26 cellular contexts compared by ENCODE assay signal in the genomic region with DNA sequence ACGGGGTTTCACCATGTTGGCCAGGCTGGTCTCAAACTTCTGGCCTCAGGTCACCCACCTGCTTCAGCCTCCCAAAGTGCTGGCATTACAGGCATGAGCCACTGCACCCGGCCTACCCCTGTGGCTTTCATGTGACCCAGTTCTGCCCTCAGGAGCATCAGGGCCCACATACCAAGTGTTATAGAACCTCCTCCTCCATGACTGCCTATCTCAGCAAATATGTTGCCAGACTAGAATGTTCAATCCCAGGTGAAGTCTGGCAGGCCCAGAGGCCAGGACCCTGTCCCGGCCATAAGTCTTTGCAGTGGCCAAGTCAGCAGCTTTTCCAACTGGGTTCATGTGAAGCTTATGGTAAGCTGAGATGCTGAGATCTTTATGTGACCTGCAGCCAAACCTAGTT. TPM values are rescaled to one million over a fixed set of nuclear protein-coding genes. Genes with fewer than 3 reads are reported as not detected.
A peak's percentile ranks its signal among the peaks of the same experiment; 100 is the strongest.
DNase-seq lines count a peak whose midpoint lies in the region; FAIRE-seq and TF ChIP-seq lines count a peak whose summit lies in the region.
"Had no signal": no experiment of that assay in that cellular context is flagged by ENCODE, and none has a peak within 500 bp of the region (broad histone marks: within the 10 kb centered on the region; RNA-seq: fewer than 3 reads in every experiment).

No MANE protein-coding gene starts in this region.

- no peak overlapping the region for H3K14ac ChIP-seq in mesenchymal stem cell (ENCODE audit: low read length in 2 of 2)

- no peaks in the 10 kb centered on the region for H3K4me1 ChIP-seq in mesenchymal stem cell (ENCODE audit: control insufficient read depth, insufficient read depth, low read depth, low read length)
- H3K4me1 ChIP-seq in small intestine (ENCODE audit: control insufficient read depth in 2 of 2, insufficient read depth in 1 of 2, low read depth in 1 of 2, low read length in 1 of 2) = no peaks in the 10 kb centered on the region
- H3K4me1 ChIP-seq in testis = no peaks in the 10 kb centered on the region
- H3K4me1 ChIP-seq: BE2C, BLaER1 had no signal

- no peak overlapping the region for H2BK5ac ChIP-seq in mesenchymal stem cell (ENCODE audit: low read depth, low read length, poor library complexity, severe bottlenecking)

- H3K36me3 ChIP-seq in mesenchymal stem cell (ENCODE audit: control insufficient read depth in 1 of 2, insufficient read depth in 2 of 2, low read depth in 1 of 2, low read length in 2 of 2) (no peaks in the 10 kb centered on the region), small intestine (ENCODE audit: control insufficient read depth in 2 of 2, insufficient read depth in 2 of 2, low read length in 2 of 2) (no peaks in the 10 kb centered on the region), testis (ENCODE audit: low read depth, missing control alignments) (no peaks in the 10 kb centered on the region)
- H3K36me3 ChIP-seq: BE2C, BLaER1 had no signal

- no peak overlapping the region for H3K4me3 Mint-ChIP-seq in type B pancreatic cell
- no peak overlapping the region for H3K4me3 Mint-ChIP-seq in activated CD4-positive, alpha-beta T cell treated with anti-CD3 and anti-CD28 coated beads, Interleukin-2, amount 10 ng/mL, durations not matched to agents 7 days and 5 days
- H3K4me3 Mint-ChIP-seq: CD14-positive monocyte; CD4-positive, alpha-beta memory T cell; CD4-positive, CD25-positive, alpha-beta regulatory T cell; CD8-positive, alpha-beta memory T cell had no signal

- no peak overlapping the region for H3K4ac ChIP-seq in mesenchymal stem cell (ENCODE audit: low read depth in 1 of 2, low read length in 2 of 2)

- no peak for FAIRE-seq in small intestine (lab: Jason Lieb, UNC)
- FAIRE-seq: A204.1, GM12878, GM12892, GM18507 had no signal

- TF ChIP-seq CTCF in type B pancreatic cell (conservative IDR thresholded peaks at IDR 0.05) (no peak), testis (IDR thresholded peaks at IDR 0.05) (no peak)

- H2BK15ac ChIP-seq in mesenchymal stem cell (ENCODE audit: low read depth, poor library complexity, severe bottlenecking) = no peak overlapping the region

- H3K4me3 ChIP-seq in mesenchymal stem cell (ENCODE audit: insufficient read depth in 1 of 2, low read depth in 1 of 2, low read length in 2 of 2) = no peak overlapping the region
- no peak overlapping the region for H3K4me3 ChIP-seq in small intestine (ENCODE audit: low read depth in 1 of 2, low read length in 2 of 2)
- H3K4me3 ChIP-seq in testis = no peak overlapping the region
- H3K4me3 ChIP-seq: BLaER1, GM12878 had no signal

- H3K27me3 Mint-ChIP-seq in type B pancreatic cell = no peaks in the 10 kb centered on the region
- peaks cover 28% of the 10 kb centered on the region for H3K27me3 Mint-ChIP-seq in activated CD4-positive, alpha-beta T cell treated with anti-CD3 and anti-CD28 coated beads, Interleukin-2, amount 10 ng/mL, durations not matched to agents 7 days and 5 days

- H3K27ac ChIP-seq in mesenchymal stem cell (ENCODE audit: low read length, poor library complexity, severe bottlenecking) = no peak overlapping the region
- H3K27ac ChIP-seq in small intestine (ENCODE audit: low read depth in 1 of 2, low read length in 1 of 2) = no peak overlapping the region
- no peak overlapping the region for H3K27ac ChIP-seq in testis
- H3K27ac ChIP-seq: BLaER1 had no signal

- peak overlapping the region; percentile 38 for H3K27ac Mint-ChIP-seq in type B pancreatic cell
- H3K27ac Mint-ChIP-seq in activated CD4-positive, alpha-beta T cell treated with anti-CD3 and anti-CD28 coated beads, Interleukin-2, amount 10 ng/mL, durations not matched to agents 7 days and 5 days = no peak overlapping the region
- H3K27ac Mint-ChIP-seq: CD14-positive monocyte; CD4-positive, alpha-beta memory T cell; CD4-positive, CD25-positive, alpha-beta regulatory T cell had no signal

- WGBS in mesenchymal stem cell = 92% methylated on average over 3 of the region's 3 CpGs
- 89 to 94% (median 92%) methylated on average over 3 of the region's 3 CpGs for WGBS in small intestine, 3 donors
- WGBS in testis, 2 donors = 89 to 91% methylated on average over 2 to 3 of the region's 3 CpGs

- peak overlapping the region; percentile 6 for H3K4me2 ChIP-seq in mesenchymal stem cell (ENCODE audit: low read length, poor library complexity, severe bottlenecking)
- H3K4me2 ChIP-seq: BLaER1 had no signal

- H3K79me1 ChIP-seq in mesenchymal stem cell (replicated peaks; ENCODE audit: low read length, poor library complexity, severe bottlenecking) = no peaks in the 10 kb centered on the region

- peaks cover 41 to 48% of the 10 kb centered on the region in 2 experiments for H3K27me3 ChIP-seq in mesenchymal stem cell (ENCODE audit: control insufficient read depth in 1 of 2, insufficient read depth in 1 of 2, low read length in 2 of 2)
- no peaks in the 10 kb centered on the region for H3K27me3 ChIP-seq in small intestine (ENCODE audit: control insufficient read depth in 2 of 2, insufficient read depth in 2 of 2, low read length in 2 of 2)
- H3K27me3 ChIP-seq in testis = no peaks in the 10 kb centered on the region
- H3K27me3 ChIP-seq: BE2C, BLaER1 had no signal

- H4K91ac ChIP-seq in mesenchymal stem cell (ENCODE audit: low read length) = no peak overlapping the region

- DNase-seq in RPMI8226 (peak; percentile 87), mesenchymal stem cell (no peak), type B pancreatic cell (ENCODE audit: extremely low spot score, unreplicated experiment) (no peak), small intestine (no peak), testis (no peak)
- no peak for DNase-seq in activated CD4-positive, alpha-beta T cell treated with anti-CD3 and anti-CD28 coated beads, Interleukin-2, amount 10 ng/mL, durations not matched to agents 7 days and 5 days
- DNase-seq: 8988T; ACHN; BE2C; C1 segment of cervical spinal cord; CD4-positive, alpha-beta memory T cell; CD4-positive, CD25-positive, alpha-beta regulatory T cell; CD8-positive, alpha-beta memory T cell; COR-L47; DMS 273 treated with DMSO at 0.1 percent for 48 hours; DMS153; DMS53; DMS79 treated with DMSO at 0.1 percent for 48 hours; GDM1 had no signal

- no peak overlapping the region for H2BK12ac ChIP-seq in mesenchymal stem cell (ENCODE audit: low read length in 2 of 2)

- H3K36me3 Mint-ChIP-seq in type B pancreatic cell = no peaks in the 10 kb centered on the region
- H3K36me3 Mint-ChIP-seq in activated CD4-positive, alpha-beta T cell treated with anti-CD3 and anti-CD28 coated beads, Interleukin-2, amount 10 ng/mL, durations not matched to agents 7 days and 5 days (ENCODE audit: low read depth) = no peaks in the 10 kb centered on the region
- H3K36me3 Mint-ChIP-seq: CD14-positive monocyte; CD4-positive, alpha-beta memory T cell; CD4-positive, CD25-positive, alpha-beta regulatory T cell had no signal

- no peak overlapping the region for H2AK5ac ChIP-seq in mesenchymal stem cell (ENCODE audit: low read length, severe bottlenecking)

- H3K18ac ChIP-seq in mesenchymal stem cell (ENCODE audit: low read depth in 1 of 2, low read length in 2 of 2) = no peak overlapping the region

- no peak overlapping the region for H2BK120ac ChIP-seq in mesenchymal stem cell (ENCODE audit: low read depth, low read length)

- H3K9me3 Mint-ChIP-seq in type B pancreatic cell = no peaks in the 10 kb centered on the region
- H3K9me3 Mint-ChIP-seq in activated CD4-positive, alpha-beta T cell treated with anti-CD3 and anti-CD28 coated beads, Interleukin-2, amount 10 ng/mL, durations not matched to agents 7 days and 5 days = no peaks in the 10 kb centered on the region

- TF ChIP-seq POLR2A in testis (IDR thresholded peaks at IDR 0.05) = no peak

- no peak overlapping the region for H2AFZ ChIP-seq in mesenchymal stem cell (ENCODE audit: low read depth, low read length)

- H3K9me3 ChIP-seq in mesenchymal stem cell (ENCODE audit: control insufficient read depth, low read length) (peaks cover 5% of the 10 kb centered on the region), small intestine (ENCODE audit: control insufficient read depth, low read depth) (no peaks in the 10 kb centered on the region), testis (no peaks in the 10 kb centered on the region)
- H3K9me3 ChIP-seq: BE2C, BLaER1 had no signal

- H4K8ac ChIP-seq in mesenchymal stem cell (ENCODE audit: low read length) = no peak overlapping the region

- CTCF ChIA-PET in activated CD4-positive, alpha-beta T cell treated with anti-CD3 and anti-CD28 coated beads, Interleukin-2, amount 10 ng/mL, durations not matched to agents 7 days and 5 days (lab: Charles Lee) = interaction anchor here (1.0 to 1.7 kb wide), 4 partner anchors 10 to 52 kb away, joined by 3 to 4 read pairs (median 4); partner anchors contain the start of gene SMPD3

- POLR2A ChIA-PET in activated CD4-positive, alpha-beta T cell treated with anti-CD3 and anti-CD28 coated beads, Interleukin-2, amount 10 ng/mL, durations not matched to agents 7 days and 5 days (lab: Charles Lee) = no interaction called here

- no peak overlapping the region for H3K23ac ChIP-seq in mesenchymal stem cell (ENCODE audit: low read length in 2 of 2)

- H3K4me1 Mint-ChIP-seq in type B pancreatic cell (ENCODE audit: unreplicated experiment) = no peaks in the 10 kb centered on the region
- H3K4me1 Mint-ChIP-seq in activated CD4-positive, alpha-beta T cell treated with anti-CD3 and anti-CD28 coated beads, Interleukin-2, amount 10 ng/mL, durations not matched to agents 7 days and 5 days = no peaks in the 10 kb centered on the region
- H3K4me1 Mint-ChIP-seq: CD14-positive monocyte; CD8-positive, alpha-beta memory T cell had no signal

- no peak overlapping the region for H3K9ac ChIP-seq in mesenchymal stem cell (ENCODE audit: low read length)
- H3K9ac ChIP-seq: BLaER1 had no signal

- intact Hi-C loops in testis (cut with DNase I; ENCODE audit: low total_unique reads) = no loop called here

RNA-seq across cellular contexts. Expression of gene SMPD3, which starts 9.8 kb away (rescaled TPM):
- not detected for polyA plus RNA-seq in mesenchymal stem cell (2013, experiment 1 of 2)
- 0.04 TPM for polyA plus RNA-seq in mesenchymal stem cell (2013, experiment 2 of 2)
- 4.5 and 9.8 TPM in 2 replicates for total RNA-seq in type B pancreatic cell (ENCODE audit: low replicate concordance)
- 100 to 1,000 TPM in 1 of 3 donors, 10 to 100 TPM in 2; 57.1 to 123 (median 86.7) TPM for polyA plus RNA-seq in small intestine
- 10 to 100 TPM; 20.6 to 23.4 TPM for total RNA-seq in testis
- 13.3 TPM for polyA plus RNA-seq in testis (ENCODE audit: insufficient read depth, low read depth, low replicate concordance)
- total RNA-seq in activated CD4-positive, alpha-beta T cell treated with anti-CD3 and anti-CD28 coated beads, Interleukin-2, amount 10 ng/mL, durations not matched to agents 7 days and 5 days = 1 to 10 TPM; 4.1 to 4.6 TPM
- polyA plus RNA-seq: AG04450 had no signal
